Comparison of ENCODE assay signal across 13 cellular contexts in the genomic region with DNA sequence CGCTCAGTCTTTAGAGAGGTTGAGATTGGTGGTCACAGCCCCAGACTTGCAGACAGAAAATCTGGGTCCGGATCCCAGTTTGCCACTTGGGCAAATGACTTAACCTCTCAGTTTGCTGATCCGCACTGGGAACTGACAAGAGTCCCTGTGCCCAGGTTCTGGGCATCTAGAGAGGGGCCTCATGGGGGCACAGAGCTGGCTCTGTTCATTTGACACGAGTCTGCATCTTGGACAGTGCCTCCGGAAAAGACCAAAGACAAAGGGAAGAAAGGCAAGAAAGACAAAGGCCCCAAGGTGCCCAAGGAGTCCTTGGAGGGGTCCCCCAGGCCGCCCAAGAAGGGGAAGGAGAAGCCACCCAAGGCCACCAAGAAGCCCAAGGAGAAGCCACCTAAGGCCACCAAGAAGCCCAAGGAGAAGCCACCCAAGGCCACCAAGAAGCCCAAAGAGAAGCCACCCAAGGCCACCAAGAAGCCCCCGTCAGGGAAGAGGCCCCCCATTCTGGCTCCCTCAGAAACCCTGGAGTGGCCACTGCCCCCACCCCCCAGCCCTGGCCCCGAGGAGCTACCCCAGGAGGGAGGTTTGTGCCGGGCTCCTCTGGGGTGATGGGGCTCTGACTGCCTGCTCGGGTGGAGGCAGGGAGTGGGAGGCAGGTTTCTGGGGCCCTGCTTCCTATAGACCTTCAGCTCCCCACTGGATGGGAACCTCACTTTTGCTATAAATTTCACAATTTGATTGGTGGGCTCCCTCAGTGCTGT. TPM values are rescaled to one million over a fixed set of nuclear protein-coding genes. Genes with fewer than 3 reads are reported as not detected.
DNase-seq lines count a peak whose midpoint lies in the region; ATAC-seq, FAIRE-seq and TF ChIP-seq lines count a peak whose summit lies in the region.
"Had no signal": no experiment of that assay in that cellular context is flagged by ENCODE, and none has a peak within 500 bp of the region (broad histone marks: within the 10 kb centered on the region; RNA-seq: fewer than 3 reads in every experiment).

No MANE protein-coding gene starts in this region.

- peaks cover 4% of the 10 kb centered on the region for H3K27me3 Mint-ChIP-seq in activated naive CD8-positive, alpha-beta T cell treated with anti-CD3 and anti-CD28 coated beads, Interleukin-2, amount 10 ng/mL, durations not matched to agents 7 days and 5 days
- H3K27me3 Mint-ChIP-seq in stimulated activated memory B cell treated with anti-CD40 and anti-IgM and Interleukin-4, amounts not matched to agents 10 μg/mL and 1 μg/mL and 100 μg/mL, for 72 hours: peaks cover 37% of the 10 kb centered on the region

- 75 to 87% (median 79%) methylated on average over 9 to 10 of the region's 10 CpGs for WGBS in small intestine, 3 donors

- H3K9me3 ChIP-seq in BLaER1 (no peaks in the 10 kb centered on the region), kidney (ENCODE audit: control insufficient read depth in 1 of 2, low read length in 2 of 2) (no peaks in the 10 kb centered on the region), small intestine (ENCODE audit: control insufficient read depth, low read depth) (no peaks in the 10 kb centered on the region), Peyer's patch (no peaks in the 10 kb centered on the region)

- TF ChIP-seq POLR2A in Peyer's patch (IDR thresholded peaks at IDR 0.05): no peak

- peaks cover 62% of the 10 kb centered on the region for H3K4me1 ChIP-seq in BLaER1
- H3K4me1 ChIP-seq in kidney (ENCODE audit: control insufficient read depth in 1 of 2, insufficient read depth in 1 of 2, low read depth in 1 of 2, low read length in 2 of 2): peaks cover 5% of the 10 kb centered on the region in 2 donors
- H3K4me1 ChIP-seq in small intestine (ENCODE audit: control insufficient read depth in 2 of 2, insufficient read depth in 1 of 2, low read depth in 1 of 2, low read length in 1 of 2): no peaks in the 10 kb centered on the region
- H3K4me1 ChIP-seq in Peyer's patch: no peaks in the 10 kb centered on the region

- H3K4me2 ChIP-seq in BLaER1: peak overlapping the region; percentile 98

- no peak for DNase-seq in activated naive CD8-positive, alpha-beta T cell treated with anti-CD3 and anti-CD28 coated beads, Interleukin-2, amount 10 ng/mL, durations not matched to agents 7 days and 5 days
- DNase-seq in kidney (peak; percentile 56), small intestine (no peak), NCI-H1694 (lab: John Stamatoyannopoulos, UW) (no peak), Peyer's patch (no peak), NCI-H526 treated with DMSO at 0.1 percent for 48 hours (lab: John Stamatoyannopoulos, UW) (no peak)
- DNase-seq: effector CD8-positive, alpha-beta T cell; NCI-H1436; SHP77 had no signal

- no peaks in the 10 kb centered on the region for H3K9me3 Mint-ChIP-seq in activated naive CD8-positive, alpha-beta T cell treated with anti-CD3 and anti-CD28 coated beads, Interleukin-2, amount 10 ng/mL, durations not matched to agents 7 days and 5 days
- H3K9me3 Mint-ChIP-seq in stimulated activated memory B cell treated with anti-CD40 and anti-IgM and Interleukin-4, amounts not matched to agents 10 μg/mL and 1 μg/mL and 100 μg/mL, for 72 hours: no peaks in the 10 kb centered on the region
- H3K9me3 Mint-ChIP-seq: IgD-negative memory B cell had no signal

- intact Hi-C loops in kidney (cut with DNase I): no loop called here

- H3K9ac ChIP-seq in BLaER1: peak overlapping the region; percentile 89
- no peak overlapping the region for H3K9ac ChIP-seq in kidney (ENCODE audit: low read length in 2 of 2)

- POLR2A ChIA-PET in activated naive CD8-positive, alpha-beta T cell treated with anti-CD3 and anti-CD28 coated beads, Interleukin-2, amount 10 ng/mL, durations not matched to agents 7 days and 5 days (lab: Charles Lee): interaction anchor here (0.6 to 0.9 kb wide), 2 partner anchors 14 to 123 kb away, joined by 3 to 4 read pairs; no protein-coding TSS in a partner anchor

- peak overlapping the region; percentile 90 for H3K27ac ChIP-seq in BLaER1
- no peak overlapping the region for H3K27ac ChIP-seq in kidney (ENCODE audit: low read depth in 2 of 2, low read length in 2 of 2)
- no peak overlapping the region for H3K27ac ChIP-seq in small intestine (ENCODE audit: low read depth in 1 of 2, low read length in 1 of 2)
- peak overlapping the region in 1 of 4 donors; percentile 25 for H3K27ac ChIP-seq in Peyer's patch

- H3K27me3 ChIP-seq in BLaER1: no peaks in the 10 kb centered on the region
- peaks cover 0 to 4% of the 10 kb centered on the region in 2 donors for H3K27me3 ChIP-seq in small intestine (ENCODE audit: control insufficient read depth in 2 of 2, insufficient read depth in 2 of 2, low read length in 2 of 2)
- H3K27me3 ChIP-seq in Peyer's patch: peaks cover 0 to 6% of the 10 kb centered on the region in 2 donors

- H3K27ac Mint-ChIP-seq in activated naive CD8-positive, alpha-beta T cell treated with anti-CD3 and anti-CD28 coated beads, Interleukin-2, amount 10 ng/mL, durations not matched to agents 7 days and 5 days: peak overlapping the region; percentile 8
- H3K27ac Mint-ChIP-seq in stimulated activated memory B cell treated with anti-CD40 and anti-IgM and Interleukin-4, amounts not matched to agents 10 μg/mL and 1 μg/mL and 100 μg/mL, for 72 hours: peak overlapping the region; percentile 3
- H3K27ac Mint-ChIP-seq: IgD-negative memory B cell had no signal

- no peak overlapping the region for H3K4me3 Mint-ChIP-seq in activated naive CD8-positive, alpha-beta T cell treated with anti-CD3 and anti-CD28 coated beads, Interleukin-2, amount 10 ng/mL, durations not matched to agents 7 days and 5 days
- H3K4me3 Mint-ChIP-seq in stimulated activated memory B cell treated with anti-CD40 and anti-IgM and Interleukin-4, amounts not matched to agents 10 μg/mL and 1 μg/mL and 100 μg/mL, for 72 hours: no peak overlapping the region

- TF ChIP-seq CTCF in kidney (IDR thresholded peaks at IDR 0.05; ENCODE audit: borderline replicate concordance, extremely low read depth, insufficient read depth) (no peak), Peyer's patch (IDR thresholded peaks at IDR 0.05) (no peak)

- peak overlapping the region; percentile 81 for H3K4me3 ChIP-seq in BLaER1
- no peak overlapping the region for H3K4me3 ChIP-seq in kidney (ENCODE audit: low read length in 2 of 2)
- no peak overlapping the region for H3K4me3 ChIP-seq in small intestine (ENCODE audit: low read depth in 1 of 2, low read length in 2 of 2)
- peak overlapping the region in 1 of 4 donors; percentile 56 for H3K4me3 ChIP-seq in Peyer's patch

- FAIRE-seq in kidney (lab: Jason Lieb, UNC) (no peak), small intestine (lab: Jason Lieb, UNC) (no peak)

- no peak for ATAC-seq in activated naive CD8-positive, alpha-beta T cell treated with anti-CD3 and anti-CD28 coated beads, Interleukin-2, amount 10 ng/mL, durations not matched to agents 7 days and 5 days (ENCODE audit: low read depth)
- ATAC-seq in stimulated activated memory B cell treated with anti-CD40 and anti-IgM and Interleukin-4, amounts not matched to agents 10 μg/mL and 1 μg/mL and 100 μg/mL, for 72 hours: no peak

- H4K20me1 ChIP-seq in BLaER1: peaks cover 69% of the 10 kb centered on the region

- peaks cover 12% of the 10 kb centered on the region for H3K4me1 Mint-ChIP-seq in activated naive CD8-positive, alpha-beta T cell treated with anti-CD3 and anti-CD28 coated beads, Interleukin-2, amount 10 ng/mL, durations not matched to agents 7 days and 5 days
- peaks cover 31% of the 10 kb centered on the region for H3K4me1 Mint-ChIP-seq in stimulated activated memory B cell treated with anti-CD40 and anti-IgM and Interleukin-4, amounts not matched to agents 10 μg/mL and 1 μg/mL and 100 μg/mL, for 72 hours

- H3K36me3 ChIP-seq in BLaER1 (peaks cover 63% of the 10 kb centered on the region), kidney (ENCODE audit: control insufficient read depth in 1 of 2, insufficient read depth in 2 of 2, low read length in 2 of 2) (no peaks in the 10 kb centered on the region), small intestine (ENCODE audit: control insufficient read depth in 2 of 2, insufficient read depth in 2 of 2, low read length in 2 of 2) (peaks cover 0 to 3% of the 10 kb centered on the region in 2 donors), Peyer's patch (peaks cover 0 to 5% (median 0%) of the 10 kb centered on the region in 3 donors)

- H3K36me3 Mint-ChIP-seq in activated naive CD8-positive, alpha-beta T cell treated with anti-CD3 and anti-CD28 coated beads, Interleukin-2, amount 10 ng/mL, durations not matched to agents 7 days and 5 days: peaks cover 2% of the 10 kb centered on the region
- no peaks in the 10 kb centered on the region for H3K36me3 Mint-ChIP-seq in stimulated activated memory B cell treated with anti-CD40 and anti-IgM and Interleukin-4, amounts not matched to agents 10 μg/mL and 1 μg/mL and 100 μg/mL, for 72 hours

RNA-seq across cellular contexts. Expression of a gene that starts 2.3 kb away (rescaled TPM):
- 10 to 100 TPM; 21.5 to 22.0 TPM for total RNA-seq in activated naive CD8-positive, alpha-beta T cell treated with anti-CD3 and anti-CD28 coated beads, Interleukin-2, amount 10 ng/mL, durations not matched to agents 7 days and 5 days
- total RNA-seq in kidney (164 TPM), Peyer's patch (100 to 1,000 TPM in 1 of 4 donors, 10 to 100 TPM in 3; 20.1 to 127 (median 58.0) TPM)
- polyA plus RNA-seq in kidney (ENCODE audit: insufficient read depth, low read depth, low replicate concordance) (89.4 TPM), small intestine (10 to 100 TPM in 1 of 3 donors, 1 to 10 TPM in 2; 1.3 to 34.8 (median 3.0) TPM)

RNA-seq across cellular contexts. Expression of a gene that starts 16.9 kb away (rescaled TPM):
- total RNA-seq in activated naive CD8-positive, alpha-beta T cell treated with anti-CD3 and anti-CD28 coated beads, Interleukin-2, amount 10 ng/mL, durations not matched to agents 7 days and 5 days: 10 to 100 TPM; 99.3 to 99.4 TPM
- 60.0 TPM for total RNA-seq in kidney
- 119 TPM for polyA plus RNA-seq in kidney (ENCODE audit: insufficient read depth, low read depth, low replicate concordance)
- polyA plus RNA-seq in small intestine: 10 to 100 TPM; 13.6 to 82.4 (median 27.3) TPM
- 10 to 100 TPM in 3 of 4 donors, 1 to 10 TPM in 1; 7.4 to 80.9 (median 28.4) TPM for total RNA-seq in Peyer's patch

RNA-seq across cellular contexts. Expression of a gene that starts 24.2 kb away (rescaled TPM):
- total RNA-seq in activated naive CD8-positive, alpha-beta T cell treated with anti-CD3 and anti-CD28 coated beads, Interleukin-2, amount 10 ng/mL, durations not matched to agents 7 days and 5 days: 10 to 100 TPM; 51.0 to 54.5 TPM
- 41.4 TPM for total RNA-seq in kidney
- polyA plus RNA-seq in kidney (ENCODE audit: insufficient read depth, low read depth, low replicate concordance): 16.3 TPM
- polyA plus RNA-seq in small intestine: 10 to 100 TPM; 13.8 to 21.9 (median 15.2) TPM
- 100 to 1,000 TPM in 2 of 4 donors, 10 to 100 TPM in 2; 49.5 to 150 (median 90.8) TPM for total RNA-seq in Peyer's patch

RNA-seq across cellular contexts. Expression of a gene that starts 34.6 kb away (rescaled TPM):
- total RNA-seq in activated naive CD8-positive, alpha-beta T cell treated with anti-CD3 and anti-CD28 coated beads, Interleukin-2, amount 10 ng/mL, durations not matched to agents 7 days and 5 days: not detected
- total RNA-seq in kidney (not detected), Peyer's patch (not detected)
- polyA plus RNA-seq in kidney (ENCODE audit: insufficient read depth, low read depth, low replicate concordance) (not detected), small intestine (10 to 100 TPM in 1 of 3 donors, under 1 TPM in 1, not detected in 1; 0.36 to 13.5 TPM)
- total RNA-seq: glomerular endothelial cell had no signal
- polyA plus RNA-seq: IgD-negative memory B cell had no signal

RNA-seq across cellular contexts. Expression of a gene that starts 41.1 kb away (rescaled TPM):
- total RNA-seq in activated naive CD8-positive, alpha-beta T cell treated with anti-CD3 and anti-CD28 coated beads, Interleukin-2, amount 10 ng/mL, durations not matched to agents 7 days and 5 days: 1 to 10 TPM in 1 of 2 experiments, under 1 TPM in 1; 0.74 to 2.1 TPM
- 2.1 TPM for total RNA-seq in kidney
- 37.7 TPM for polyA plus RNA-seq in kidney (ENCODE audit: insufficient read depth, low read depth, low replicate concordance)
- polyA plus RNA-seq in small intestine: 1 to 10 TPM in 2 of 3 donors, under 1 TPM in 1; 1.00 to 5.7 (median 2.2) TPM
- total RNA-seq in Peyer's patch: 1 to 10 TPM in 2 of 4 donors, not detected in 2; 1.2 to 4.1 TPM
- total RNA-seq: glomerular endothelial cell had no signal
- polyA plus RNA-seq: IgD-negative memory B cell had no signal
